In genomic region chr10:21002097-21002878, GRCh38 we compare ENCODE assay signal across 19 cellular contexts.
DNase-seq lines count a peak whose midpoint lies in the region; ATAC-seq and TF ChIP-seq lines count a peak whose summit lies in the region.
"Had no signal": no experiment of that assay in that cellular context is flagged by ENCODE, and none has a peak within 500 bp of the region (broad histone marks: within the 10 kb centered on the region; RNA-seq: fewer than 3 reads in every experiment).

No MANE protein-coding gene starts in this region.

- H3K27ac Mint-ChIP-seq in glutamatergic neuron (ENCODE audit: unreplicated experiment): peak overlapping the region; percentile 81
- H3K27ac Mint-ChIP-seq in HFFc6: no peak overlapping the region
- H3K27ac Mint-ChIP-seq: activated CD4-positive, alpha-beta T cell treated with anti-CD3 and anti-CD28 coated beads, Interleukin-2, amount 10 ng/mL, durations not matched to agents 24 days and 14 days; activated naive CD4-positive, alpha-beta T cell treated with anti-CD3 and anti-CD28 coated beads, Interleukin-2, amount 10 ng/mL, durations not matched to agents 7 days and 5 days had no signal

- H2AFZ ChIP-seq in SK-N-SH (ENCODE audit: low read depth): no peak overlapping the region

- no peaks in the 10 kb centered on the region; the same call in 1 of the 2 replicates for H3K27me3 ChIP-seq in SK-N-SH (ENCODE audit: insufficient read depth)
- H3K27me3 ChIP-seq: thyroid gland had no signal

- no peaks in the 10 kb centered on the region for H3K9me3 ChIP-seq in SK-N-SH
- H3K9me3 ChIP-seq: HAP-1, thyroid gland had no signal

- no peak for DNase-seq in SK-N-SH
- DNase-seq in cardiac fibroblast (ENCODE audit: low read depth in 2 of 2): peak; percentile 75 to 94
- DNase-seq in glutamatergic neuron: no peak
- DNase-seq in smooth muscle cell of the brain vasculature (ENCODE audit: low read depth, low spot score): peak; percentile 59
- DNase-seq in inferior parietal cortex (ENCODE audit: extremely low spot score): no peak
- no peak for DNase-seq in HFFc6
- DNase-seq in NCI-H146 treated with DMSO at 0.1 percent for 48 hours (lab: John Stamatoyannopoulos, UW; ENCODE audit: unreplicated experiment): no peak
- DNase-seq: activated CD4-positive, alpha-beta T cell treated with anti-CD3 and anti-CD28 coated beads, Interleukin-2, amount 10 ng/mL, durations not matched to agents 24 days and 14 days; activated naive CD4-positive, alpha-beta T cell treated with anti-CD3 and anti-CD28 coated beads, Interleukin-2, amount 10 ng/mL, durations not matched to agents 7 days and 5 days; caudate nucleus; NCI-H187 treated with DMSO at 0.1 percent for 48 hours; NCI-H524 treated with DMSO at 0.1 percent for 48 hours; nucleus accumbens; thyroid gland had no signal

- no peak overlapping the region; the same call in 1 of the 2 replicates for H3K4me2 ChIP-seq in SK-N-SH

- no peaks in the 10 kb centered on the region for H4K20me1 ChIP-seq in SK-N-SH (ENCODE audit: insufficient read depth)

- 59% methylated on average over 11 of the region's 11 CpGs for WGBS in SK-N-SH (ENCODE audit: low lambda C conversion rate)

- no peaks in the 10 kb centered on the region for H3K9me2 ChIP-seq in SK-N-SH

- H3K4me3 Mint-ChIP-seq in glutamatergic neuron (ENCODE audit: unreplicated experiment) (no peak overlapping the region), HFFc6 (no peak overlapping the region)
- H3K4me3 Mint-ChIP-seq: activated CD4-positive, alpha-beta T cell treated with anti-CD3 and anti-CD28 coated beads, Interleukin-2, amount 10 ng/mL, durations not matched to agents 24 days and 14 days; activated naive CD4-positive, alpha-beta T cell treated with anti-CD3 and anti-CD28 coated beads, Interleukin-2, amount 10 ng/mL, durations not matched to agents 7 days and 5 days had no signal

- ATAC-seq in SK-N-SH treated with all-trans-retinoic acid at 6 μM for 48 hours: no peak

- H3K36me3 ChIP-seq in SK-N-SH (replicated peaks in 1 of 2; ENCODE audit: control insufficient read depth in 1 of 2, insufficient read depth in 2 of 2, low read length in 1 of 2): no peaks in the 10 kb centered on the region
- H3K36me3 ChIP-seq: HAP-1, thyroid gland had no signal

- H3K36me3 Mint-ChIP-seq in glutamatergic neuron (ENCODE audit: unreplicated experiment): no peaks in the 10 kb centered on the region
- no peaks in the 10 kb centered on the region for H3K36me3 Mint-ChIP-seq in HFFc6 (ENCODE audit: low read depth)
- H3K36me3 Mint-ChIP-seq: activated naive CD4-positive, alpha-beta T cell treated with anti-CD3 and anti-CD28 coated beads, Interleukin-2, amount 10 ng/mL, durations not matched to agents 7 days and 5 days had no signal

- H3K4me1 Mint-ChIP-seq in glutamatergic neuron (ENCODE audit: low read depth, unreplicated experiment) (peaks cover 8% of the 10 kb centered on the region), HFFc6 (ENCODE audit: low read depth) (no peaks in the 10 kb centered on the region)
- H3K4me1 Mint-ChIP-seq: activated CD4-positive, alpha-beta T cell treated with anti-CD3 and anti-CD28 coated beads, Interleukin-2, amount 10 ng/mL, durations not matched to agents 24 days and 14 days; activated naive CD4-positive, alpha-beta T cell treated with anti-CD3 and anti-CD28 coated beads, Interleukin-2, amount 10 ng/mL, durations not matched to agents 7 days and 5 days had no signal

- H3K27ac ChIP-seq in SK-N-SH (ENCODE audit: low read depth in 2 of 2, low read length in 1 of 2): no peak overlapping the region
- H3K27ac ChIP-seq: 22Rv1, C4-2B, SK-N-MC, thyroid gland had no signal

- H3K9ac ChIP-seq in SK-N-SH: no peak overlapping the region

- H3K9me3 Mint-ChIP-seq in glutamatergic neuron (ENCODE audit: unreplicated experiment): peaks cover 2% of the 10 kb centered on the region
- peaks cover 36% of the 10 kb centered on the region for H3K9me3 Mint-ChIP-seq in HFFc6
- H3K9me3 Mint-ChIP-seq: activated CD4-positive, alpha-beta T cell treated with anti-CD3 and anti-CD28 coated beads, Interleukin-2, amount 10 ng/mL, durations not matched to agents 24 days and 14 days; activated naive CD4-positive, alpha-beta T cell treated with anti-CD3 and anti-CD28 coated beads, Interleukin-2, amount 10 ng/mL, durations not matched to agents 7 days and 5 days had no signal

- H3K27me3 Mint-ChIP-seq in glutamatergic neuron (ENCODE audit: unreplicated experiment) (no peaks in the 10 kb centered on the region), HFFc6 (ENCODE audit: insufficient read depth) (no peaks in the 10 kb centered on the region)
- H3K27me3 Mint-ChIP-seq: activated CD4-positive, alpha-beta T cell treated with anti-CD3 and anti-CD28 coated beads, Interleukin-2, amount 10 ng/mL, durations not matched to agents 24 days and 14 days; activated naive CD4-positive, alpha-beta T cell treated with anti-CD3 and anti-CD28 coated beads, Interleukin-2, amount 10 ng/mL, durations not matched to agents 7 days and 5 days had no signal

- CTCF ChIA-PET in SK-N-SH (lab: Yijun Ruan, JAX): interaction anchor here (1.1 kb wide), 1 partner anchor 267 kb away, joined by 4 read pairs; no protein-coding TSS in a partner anchor

- peaks cover 0 to 4% of the 10 kb centered on the region in 2 experiments; a peak in 2 of 4 replicates for H3K4me1 ChIP-seq in SK-N-SH (ENCODE audit: control insufficient read depth in 1 of 2, insufficient read depth in 2 of 2, low read depth in 1 of 2, low read length in 1 of 2)
- H3K4me1 ChIP-seq: HAP-1 had no signal

- no peak for TF ChIP-seq CTCF in SK-N-SH (IDR thresholded peaks at IDR 0.05)
- no peak for TF ChIP-seq CTCF in cardiac fibroblast (IDR thresholded peaks at IDR 0.05; ENCODE audit: low read depth, low read length)
- TF ChIP-seq CTCF in glutamatergic neuron (IDR thresholded peaks at IDR 0.05; ENCODE audit: partially characterized antibody, unreplicated experiment): no peak
- no peak for TF ChIP-seq CTCF in HFFc6 (IDR thresholded peaks at IDR 0.05)

- no peak for TF ChIP-seq EP300 in SK-N-SH (IDR thresholded peaks at IDR 0.05; ENCODE audit: borderline replicate concordance in 1 of 2, low read depth in 1 of 2, low read length in 1 of 2)

- peaks cover 9% of the 10 kb centered on the region for H3F3A ChIP-seq in SK-N-SH (replicated peaks; ENCODE audit: insufficient read depth)

- TF ChIP-seq RAD21 in SK-N-SH (IDR thresholded peaks at IDR 0.05; ENCODE audit: low read length): no peak

- H3K4me3 ChIP-seq in SK-N-SH (ENCODE audit: low read depth in 2 of 2, low read length in 1 of 2) (no peak overlapping the region), cardiac fibroblast (replicated peaks in 1 of 2; ENCODE audit: low read depth in 2 of 2, low read length in 2 of 2) (no peak overlapping the region)
- H3K4me3 ChIP-seq: HAP-1, SK-N-MC, thyroid gland had no signal

- no peaks in the 10 kb centered on the region for H3K79me2 ChIP-seq in SK-N-SH (ENCODE audit: insufficient read depth)

- POLR2A ChIA-PET in SK-N-SH (lab: Yijun Ruan, JAX): no interaction called here

TF ChIP-seq in SK-N-SH treated with all-trans-retinoic acid at 6 μM for 48 hours, 23 proteins besides CTCF, POLR2A, EP300 and RAD21:
- TF ChIP-seq ISL1 (CRISPR knock-in tag; IDR thresholded peaks at IDR 0.05) (0 out of 2 replicates have a peak, but pooled peaks have one; percentile 25), ESRRG (CRISPR knock-in tag; IDR thresholded peaks at IDR 0.05) (no peak)

TF ChIP-seq in SK-N-SH, 30 proteins besides CTCF, POLR2A, EP300 and RAD21 (continues in another document):
- TF ChIP-seq FOXJ3 (CRISPR knock-in tag; IDR thresholded peaks at IDR 0.05) (no peak), FOXM1 (IDR thresholded peaks at IDR 0.05; ENCODE audit: low read depth) (no peak), MEF2A (IDR thresholded peaks at IDR 0.05; ENCODE audit: borderline replicate concordance, low read depth) (no peak), SMC3 (IDR thresholded peaks at IDR 0.05; ENCODE audit: low read depth, low read length) (no peak), ZBTB33 (IDR thresholded peaks at IDR 0.05; ENCODE audit: borderline replicate concordance, low read depth) (no peak), RXRA (IDR thresholded peaks at IDR 0.05; ENCODE audit: borderline replicate concordance, low read depth) (no peak), REST (IDR thresholded peaks at IDR 0.05; ENCODE audit: low read depth, low read length) (no peak)

Comparison
In these comparisons a context has a peak if more than half of its experiments do, and no peak if none do; other contexts are left out.
1. DNase-seq: peak in cardiac fibroblast (2 of 2) and smooth muscle cell of the brain vasculature (single experiment); none in SK-N-SH (single experiment), glutamatergic neuron (single experiment), inferior parietal cortex (single experiment), HFFc6 (single experiment) and NCI-H146 treated with DMSO at 0.1 percent for 48 hours (single experiment).